Comparison of ENCODE assay signal across 1 cellular context in genomic region chr16:1093284-1094123, GRCh38.
TF ChIP-seq lines count a peak whose summit lies in the region.

No MANE protein-coding gene starts in this region.

TF ChIP-seq in K562, 482 proteins besides CTCF, POLR2A, EP300 and RAD21 (continued from another document):
- TF ChIP-seq, protein P1, sequence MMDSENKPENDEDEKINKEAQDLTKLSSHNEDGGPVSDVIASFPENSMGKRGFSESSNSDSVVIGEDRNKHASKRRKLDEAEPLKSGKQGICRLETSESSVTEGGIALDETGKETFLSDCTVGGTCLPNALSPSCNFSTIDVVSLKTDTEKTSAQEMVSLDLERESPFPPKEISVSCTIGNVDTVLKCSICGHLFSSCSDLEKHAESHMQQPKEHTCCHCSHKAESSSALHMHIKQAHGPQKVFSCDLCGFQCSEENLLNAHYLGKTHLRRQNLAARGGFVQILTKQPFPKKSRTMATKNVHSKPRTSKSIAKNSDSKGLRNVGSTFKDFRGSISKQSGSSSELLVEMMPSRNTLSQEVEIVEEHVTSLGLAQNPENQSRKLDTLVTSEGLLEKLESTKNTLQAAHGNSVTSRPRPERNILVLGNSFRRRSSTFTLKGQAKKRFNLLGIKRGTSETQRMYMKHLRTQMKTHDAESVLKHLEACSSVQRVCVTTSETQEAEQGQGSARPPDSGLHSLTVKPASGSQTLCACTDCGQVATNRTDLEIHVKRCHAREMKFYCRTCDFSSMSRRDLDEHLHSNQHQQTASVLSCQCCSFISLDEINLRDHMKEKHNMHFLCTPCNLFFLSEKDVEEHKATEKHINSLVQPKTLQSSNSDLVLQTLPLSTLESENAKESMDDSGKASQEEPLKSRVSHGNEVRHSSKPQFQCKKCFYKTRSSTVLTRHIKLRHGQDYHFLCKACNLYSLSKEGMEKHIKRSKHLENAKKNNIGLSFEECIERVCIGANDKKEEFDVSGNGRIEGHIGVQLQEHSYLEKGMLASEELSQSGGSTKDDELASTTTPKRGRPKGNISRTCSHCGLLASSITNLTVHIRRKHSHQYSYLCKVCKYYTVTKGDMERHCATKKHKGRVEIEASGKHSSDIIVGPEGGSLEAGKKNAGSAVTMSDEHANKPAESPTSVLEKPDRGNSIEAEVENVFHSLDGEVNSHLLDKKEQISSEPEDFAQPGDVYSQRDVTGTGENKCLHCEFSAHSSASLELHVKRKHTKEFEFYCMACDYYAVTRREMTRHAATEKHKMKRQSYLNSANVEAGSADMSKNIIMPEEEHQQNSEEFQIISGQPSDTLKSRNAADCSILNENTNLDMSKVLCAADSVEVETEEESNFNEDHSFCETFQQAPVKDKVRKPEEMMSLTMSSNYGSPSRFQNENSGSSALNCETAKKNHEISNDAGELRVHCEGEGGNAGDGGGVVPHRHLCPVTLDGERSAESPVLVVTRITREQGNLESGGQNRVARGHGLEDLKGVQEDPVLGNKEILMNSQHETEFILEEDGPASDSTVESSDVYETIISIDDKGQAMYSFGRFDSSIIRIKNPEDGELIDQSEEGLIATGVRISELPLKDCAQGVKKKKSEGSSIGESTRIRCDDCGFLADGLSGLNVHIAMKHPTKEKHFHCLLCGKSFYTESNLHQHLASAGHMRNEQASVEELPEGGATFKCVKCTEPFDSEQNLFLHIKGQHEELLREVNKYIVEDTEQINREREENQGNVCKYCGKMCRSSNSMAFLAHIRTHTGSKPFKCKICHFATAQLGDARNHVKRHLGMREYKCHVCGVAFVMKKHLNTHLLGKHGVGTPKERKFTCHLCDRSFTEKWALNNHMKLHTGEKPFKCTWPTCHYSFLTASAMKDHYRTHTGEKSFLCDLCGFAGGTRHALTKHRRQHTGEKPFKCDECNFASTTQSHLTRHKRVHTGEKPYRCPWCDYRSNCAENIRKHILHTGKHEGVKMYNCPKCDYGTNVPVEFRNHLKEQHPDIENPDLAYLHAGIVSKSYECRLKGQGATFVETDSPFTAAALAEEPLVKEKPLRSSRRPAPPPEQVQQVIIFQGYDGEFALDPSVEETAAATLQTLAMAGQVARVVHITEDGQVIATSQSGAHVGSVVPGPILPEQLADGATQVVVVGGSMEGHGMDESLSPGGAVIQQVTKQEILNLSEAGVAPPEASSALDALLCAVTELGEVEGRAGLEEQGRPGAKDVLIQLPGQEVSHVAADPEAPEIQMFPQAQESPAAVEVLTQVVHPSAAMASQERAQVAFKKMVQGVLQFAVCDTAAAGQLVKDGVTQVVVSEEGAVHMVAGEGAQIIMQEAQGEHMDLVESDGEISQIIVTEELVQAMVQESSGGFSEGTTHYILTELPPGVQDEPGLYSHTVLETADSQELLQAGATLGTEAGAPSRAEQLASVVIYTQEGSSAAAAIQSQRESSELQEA (IDR thresholded peaks at IDR 0.05; ENCODE audit: low read depth), result peak; percentile 48; the same call in 1 of the 2 replicates
- TF ChIP-seq, protein P2, sequence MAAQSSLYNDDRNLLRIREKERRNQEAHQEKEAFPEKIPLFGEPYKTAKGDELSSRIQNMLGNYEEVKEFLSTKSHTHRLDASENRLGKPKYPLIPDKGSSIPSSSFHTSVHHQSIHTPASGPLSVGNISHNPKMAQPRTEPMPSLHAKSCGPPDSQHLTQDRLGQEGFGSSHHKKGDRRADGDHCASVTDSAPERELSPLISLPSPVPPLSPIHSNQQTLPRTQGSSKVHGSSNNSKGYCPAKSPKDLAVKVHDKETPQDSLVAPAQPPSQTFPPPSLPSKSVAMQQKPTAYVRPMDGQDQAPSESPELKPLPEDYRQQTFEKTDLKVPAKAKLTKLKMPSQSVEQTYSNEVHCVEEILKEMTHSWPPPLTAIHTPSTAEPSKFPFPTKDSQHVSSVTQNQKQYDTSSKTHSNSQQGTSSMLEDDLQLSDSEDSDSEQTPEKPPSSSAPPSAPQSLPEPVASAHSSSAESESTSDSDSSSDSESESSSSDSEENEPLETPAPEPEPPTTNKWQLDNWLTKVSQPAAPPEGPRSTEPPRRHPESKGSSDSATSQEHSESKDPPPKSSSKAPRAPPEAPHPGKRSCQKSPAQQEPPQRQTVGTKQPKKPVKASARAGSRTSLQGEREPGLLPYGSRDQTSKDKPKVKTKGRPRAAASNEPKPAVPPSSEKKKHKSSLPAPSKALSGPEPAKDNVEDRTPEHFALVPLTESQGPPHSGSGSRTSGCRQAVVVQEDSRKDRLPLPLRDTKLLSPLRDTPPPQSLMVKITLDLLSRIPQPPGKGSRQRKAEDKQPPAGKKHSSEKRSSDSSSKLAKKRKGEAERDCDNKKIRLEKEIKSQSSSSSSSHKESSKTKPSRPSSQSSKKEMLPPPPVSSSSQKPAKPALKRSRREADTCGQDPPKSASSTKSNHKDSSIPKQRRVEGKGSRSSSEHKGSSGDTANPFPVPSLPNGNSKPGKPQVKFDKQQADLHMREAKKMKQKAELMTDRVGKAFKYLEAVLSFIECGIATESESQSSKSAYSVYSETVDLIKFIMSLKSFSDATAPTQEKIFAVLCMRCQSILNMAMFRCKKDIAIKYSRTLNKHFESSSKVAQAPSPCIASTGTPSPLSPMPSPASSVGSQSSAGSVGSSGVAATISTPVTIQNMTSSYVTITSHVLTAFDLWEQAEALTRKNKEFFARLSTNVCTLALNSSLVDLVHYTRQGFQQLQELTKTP (IDR thresholded peaks at IDR 0.05; ENCODE audit: low read depth in 1 of 2, partially characterized antibody in 2 of 2), result no peak
- TF ChIP-seq HMGXB4 (CRISPR knock-in tag; IDR thresholded peaks at IDR 0.05) (no peak), CAMTA2 (CRISPR knock-in tag; conservative IDR thresholded peaks at IDR 0.05) (no peak), TBP (optimal IDR thresholded peaks at IDR 0.05; ENCODE audit: low read depth, low read length) (no peak), NRF1 (conservative IDR thresholded peaks at IDR 0.05 in 1 of 2, IDR thresholded peaks at IDR 0.05 in 1 of 2) (peak; percentile 86 to 88), EGR1 (conservative IDR thresholded peaks at IDR 0.05) (peak; percentile 87), HCFC1 (IDR thresholded peaks at IDR 0.05; ENCODE audit: low read depth, low read length) (0 out of 2 replicates have a peak, but pooled peaks have one; percentile 16), HOMEZ (CRISPR knock-in tag; IDR thresholded peaks at IDR 0.05) (no peak), NR2C2 (CRISPR knock-in tag; IDR thresholded peaks at IDR 0.05) (0 out of 2 replicates have a peak, but pooled peaks have one; percentile 56), NR2C2 (tag; IDR thresholded peaks at IDR 0.05) (no peak), CREM (IDR thresholded peaks at IDR 0.05; ENCODE audit: low read depth) (0 out of 2 replicates have a peak, but pooled peaks have one; percentile 22), ZFX (CRISPR knock-in tag; IDR thresholded peaks at IDR 0.05) (peak; percentile 66)
- TF ChIP-seq, protein P3, sequence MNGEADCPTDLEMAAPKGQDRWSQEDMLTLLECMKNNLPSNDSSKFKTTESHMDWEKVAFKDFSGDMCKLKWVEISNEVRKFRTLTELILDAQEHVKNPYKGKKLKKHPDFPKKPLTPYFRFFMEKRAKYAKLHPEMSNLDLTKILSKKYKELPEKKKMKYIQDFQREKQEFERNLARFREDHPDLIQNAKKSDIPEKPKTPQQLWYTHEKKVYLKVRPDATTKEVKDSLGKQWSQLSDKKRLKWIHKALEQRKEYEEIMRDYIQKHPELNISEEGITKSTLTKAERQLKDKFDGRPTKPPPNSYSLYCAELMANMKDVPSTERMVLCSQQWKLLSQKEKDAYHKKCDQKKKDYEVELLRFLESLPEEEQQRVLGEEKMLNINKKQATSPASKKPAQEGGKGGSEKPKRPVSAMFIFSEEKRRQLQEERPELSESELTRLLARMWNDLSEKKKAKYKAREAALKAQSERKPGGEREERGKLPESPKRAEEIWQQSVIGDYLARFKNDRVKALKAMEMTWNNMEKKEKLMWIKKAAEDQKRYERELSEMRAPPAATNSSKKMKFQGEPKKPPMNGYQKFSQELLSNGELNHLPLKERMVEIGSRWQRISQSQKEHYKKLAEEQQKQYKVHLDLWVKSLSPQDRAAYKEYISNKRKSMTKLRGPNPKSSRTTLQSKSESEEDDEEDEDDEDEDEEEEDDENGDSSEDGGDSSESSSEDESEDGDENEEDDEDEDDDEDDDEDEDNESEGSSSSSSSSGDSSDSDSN (IDR thresholded peaks at IDR 0.05; ENCODE audit: borderline replicate concordance in 1 of 2, low read depth in 2 of 2, low read length in 2 of 2), result 0 out of 4 replicates have a peak, but pooled peaks of 1 of the 2 experiments have one; percentile 25
